ENCODE assay signal across 22 cellular contexts in genomic region chr5:41199660-41200059, GRCh38. TPM values are rescaled to one million over a fixed set of nuclear protein-coding genes. Genes with fewer than 3 reads are reported as not detected.
DNase-seq lines count a peak whose midpoint lies in the region; ATAC-seq, FAIRE-seq and TF ChIP-seq lines count a peak whose summit lies in the region.
"Had no signal": no experiment of that assay in that cellular context is flagged by ENCODE, and none has a peak within 500 bp of the region (broad histone marks: within the 10 kb centered on the region; RNA-seq: fewer than 3 reads in every experiment).

No MANE protein-coding gene starts in this region.

- H3K9me3 ChIP-seq in heart left ventricle (peaks cover 0 to 1% (median 0%) of the 10 kb centered on the region in 12 donors), right cardiac atrium (ENCODE audit: control insufficient read depth, low read length) (no peaks in the 10 kb centered on the region), left ventricle myocardium inferior (replicated peaks) (no peaks in the 10 kb centered on the region)
- H3K9me3 ChIP-seq: HAP-1 had no signal

- H3K27me3 Mint-ChIP-seq in nephron (ENCODE audit: low read depth): no peaks in the 10 kb centered on the region

- ATAC-seq in heart left ventricle (peak; percentile 75 to 88 (median 80)), right cardiac atrium (no peak), left ventricle myocardium superior (peak; percentile 71)

- TF ChIP-seq CTCF in heart left ventricle (IDR thresholded peaks at IDR 0.05) (no peak), left ventricle myocardium inferior (IDR thresholded peaks at IDR 0.05; ENCODE audit: borderline replicate concordance) (no peak), nephron (IDR thresholded peaks at IDR 0.05; ENCODE audit: unreplicated experiment in 3 of 3) (no peak)

- no peak overlapping the region for H3K4me3 ChIP-seq in heart left ventricle
- H3K4me3 ChIP-seq in right cardiac atrium (ENCODE audit: low read length): no peak overlapping the region
- no peak overlapping the region for H3K4me3 ChIP-seq in left ventricle myocardium inferior
- H3K4me3 ChIP-seq: HAP-1 had no signal

- H3K36me3 ChIP-seq in heart left ventricle: peaks cover 0 to 5% (median 0%) of the 10 kb centered on the region in 9 donors
- no peaks in the 10 kb centered on the region for H3K36me3 ChIP-seq in left ventricle myocardium inferior
- H3K36me3 ChIP-seq: HAP-1 had no signal

- H3K4me1 ChIP-seq in heart left ventricle: peaks cover 0 to 23% (median under 1%) of the 10 kb centered on the region in 12 donors
- no peaks in the 10 kb centered on the region for H3K4me1 ChIP-seq in right cardiac atrium (ENCODE audit: control insufficient read depth, insufficient read depth, low read length)
- peaks cover 24% of the 10 kb centered on the region for H3K4me1 ChIP-seq in left ventricle myocardium inferior
- H3K4me1 ChIP-seq: HAP-1 had no signal

- 26 to 32% (median 28%) methylated on average over 3 of the region's 3 CpGs for WGBS in heart left ventricle, 4 donors
- 42% methylated on average over 3 of the region's 3 CpGs for WGBS in right cardiac atrium

- H3K4me3 Mint-ChIP-seq in nephron: no peak overlapping the region
- H3K4me3 Mint-ChIP-seq: CD4-positive, alpha-beta memory T cell; HFFc6 had no signal

- peak overlapping the region in 2 of 3 experiments; percentile 59 to 82 for H3K27ac Mint-ChIP-seq in nephron
- H3K27ac Mint-ChIP-seq: CD4-positive, alpha-beta memory T cell; HFFc6 had no signal

- no peaks in the 10 kb centered on the region for H3K36me3 Mint-ChIP-seq in nephron (ENCODE audit: low read depth)
- H3K36me3 Mint-ChIP-seq: CD4-positive, alpha-beta memory T cell had no signal

- peak in 2 of 5 donors; percentile 24 to 39 for DNase-seq in heart left ventricle
- DNase-seq in right cardiac atrium: no peak
- no peak for DNase-seq in left ventricle myocardium inferior
- DNase-seq in left ventricle myocardium superior: no peak
- DNase-seq in GM12891 (ENCODE audit: insufficient read length, low spot score): no peak
- DNase-seq: C1 segment of cervical spinal cord; Calu3; CD4-positive, alpha-beta memory T cell; COR-L47; DMS53; DMS79 treated with DMSO at 0.1 percent for 48 hours; GF-D8; GOT3; HFFc6 had no signal

- H3K27ac ChIP-seq in heart left ventricle: peak overlapping the region; percentile 1 to 77 (median 59)
- no peak overlapping the region for H3K27ac ChIP-seq in right cardiac atrium (ENCODE audit: low read length)
- H3K27ac ChIP-seq in left ventricle myocardium inferior (replicated peaks): peak overlapping the region; percentile 76

- H3K9me3 Mint-ChIP-seq in nephron: peaks cover 5% of the 10 kb centered on the region
- H3K9me3 Mint-ChIP-seq: HFFc6 had no signal

- TF ChIP-seq POLR2A in heart left ventricle (IDR thresholded peaks at IDR 0.05): no peak
- no peak for TF ChIP-seq POLR2A in GM12891 (IDR thresholded peaks at IDR 0.05; ENCODE audit: low read depth, low read length)

- intact Hi-C loops in heart left ventricle (cut with DNase I) (loop anchor here in 5 of 10 donors (5.0 to 10.0 kb wide), 4 partner anchors 65 to 295 kb away; partner anchors contain the start of gene C7 (in 4 of the 5)), right cardiac atrium (cut with DNase I) (loop anchor here in 1 of 4 donors (5.0 to 10.0 kb wide), 2 partner anchors 68 to 205 kb away; no protein-coding TSS in a partner anchor), left ventricle myocardium inferior (cut with micrococcal nuclease) (loop anchor here (10.0 kb wide), 1 partner anchor 295 kb away; the partner anchor contains the start of gene C7), left ventricle myocardium superior (cut with micrococcal nuclease) (loop anchor here (10.0 kb wide), 1 partner anchor 65 kb away; no protein-coding TSS in a partner anchor)

- FAIRE-seq in GM12891 (lab: Jason Lieb, UNC): no peak
- FAIRE-seq: GM12892, H54 had no signal

- no peaks in the 10 kb centered on the region for H3K4me1 Mint-ChIP-seq in nephron
- H3K4me1 Mint-ChIP-seq: CD4-positive, alpha-beta memory T cell had no signal

- no peaks in the 10 kb centered on the region for H3K27me3 ChIP-seq in heart left ventricle
- no peaks in the 10 kb centered on the region for H3K27me3 ChIP-seq in right cardiac atrium (ENCODE audit: control insufficient read depth, insufficient read depth)
- H3K27me3 ChIP-seq in left ventricle myocardium inferior (ENCODE audit: low read depth): no peaks in the 10 kb centered on the region

TF ChIP-seq in GM12891, 5 proteins besides CTCF, POLR2A, EP300 and RAD21:
- TF ChIP-seq TAF1 (IDR thresholded peaks at IDR 0.05; ENCODE audit: low read depth, low read length) (no peak), POLR2AphosphoS5 (IDR thresholded peaks at IDR 0.05; ENCODE audit: low read depth, low read length) (no peak), SPI1 (IDR thresholded peaks at IDR 0.05; ENCODE audit: low read depth, low read length) (no peak), PAX5 (IDR thresholded peaks at IDR 0.05; ENCODE audit: insufficient read depth, low read length, severe bottlenecking) (no peak), POU2F2 (IDR thresholded peaks at IDR 0.05; ENCODE audit: low read depth, low read length) (no peak)

RNA-seq across cellular contexts. Expression of gene C6, which starts 13.7 kb away (rescaled TPM):
- total RNA-seq in heart left ventricle (100 to 1,000 TPM in 3 of 9 donors, 10 to 100 TPM in 6; 14.1 to 151 (median 77.0) TPM), right cardiac atrium (100 to 1,000 TPM; 128 to 322 (median 149) TPM), left ventricle myocardium inferior (89.5 TPM), left ventricle myocardium superior (44.6 TPM)
- polyA plus RNA-seq in heart left ventricle (1 to 10 TPM; 3.2 to 7.2 TPM), right cardiac atrium (71.2 TPM)
- not detected for polyA plus RNA-seq in GM12891 (2012; ENCODE audit: low read depth, missing spikeins)
- total RNA-seq: A172; Calu3; CD4-positive, alpha-beta memory T cell; Daoy; G401 had no signal
- polyA plus RNA-seq: BJ; CD4-positive, alpha-beta memory T cell had no signal

Comparison
In these comparisons a context has a peak if more than half of its experiments do, and no peak if none do; other contexts are left out.
1. ATAC-seq: peak in heart left ventricle (4 of 4) and left ventricle myocardium superior (single experiment); none in right cardiac atrium (0 of 2).